ENCODE assay signal across 1 cellular context in genomic region chr21:15352009-15352408, GRCh38.
TF ChIP-seq lines count a peak whose summit lies in the region.

No MANE protein-coding gene starts in this region.

TF ChIP-seq in H1, 55 proteins besides CTCF, POLR2A, EP300 and RAD21:
- no peak for TF ChIP-seq RFX5 (IDR thresholded peaks at IDR 0.05; ENCODE audit: borderline replicate concordance, low read depth, low read length)
- no peak for TF ChIP-seq SUZ12 (IDR thresholded peaks at IDR 0.05; ENCODE audit: low read length)
- TF ChIP-seq SIX5 (IDR thresholded peaks at IDR 0.05; ENCODE audit: low read depth, low read length), result no peak
- TF ChIP-seq GTF2F1 (IDR thresholded peaks at IDR 0.05; ENCODE audit: borderline replicate concordance, low read depth, low read length), result no peak
- TF ChIP-seq EZH2 (IDR thresholded peaks at IDR 0.05; ENCODE audit: low read depth, low read length, severe bottlenecking), result no peak
- TF ChIP-seq POU5F1 (IDR thresholded peaks at IDR 0.05; ENCODE audit: low read depth, low read length), result no peak
- TF ChIP-seq, protein P1, sequence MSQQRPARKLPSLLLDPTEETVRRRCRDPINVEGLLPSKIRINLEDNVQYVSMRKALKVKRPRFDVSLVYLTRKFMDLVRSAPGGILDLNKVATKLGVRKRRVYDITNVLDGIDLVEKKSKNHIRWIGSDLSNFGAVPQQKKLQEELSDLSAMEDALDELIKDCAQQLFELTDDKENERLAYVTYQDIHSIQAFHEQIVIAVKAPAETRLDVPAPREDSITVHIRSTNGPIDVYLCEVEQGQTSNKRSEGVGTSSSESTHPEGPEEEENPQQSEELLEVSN (IDR thresholded peaks at IDR 0.05), result no peak
- no peak for TF ChIP-seq CBX5 (IDR thresholded peaks at IDR 0.05; ENCODE audit: low read depth, low read length)
- TF ChIP-seq NANOG (IDR thresholded peaks at IDR 0.05; ENCODE audit: insufficient read depth, low read depth, low read length, poor library complexity, severe bottlenecking), result no peak
- TF ChIP-seq, protein P2, sequence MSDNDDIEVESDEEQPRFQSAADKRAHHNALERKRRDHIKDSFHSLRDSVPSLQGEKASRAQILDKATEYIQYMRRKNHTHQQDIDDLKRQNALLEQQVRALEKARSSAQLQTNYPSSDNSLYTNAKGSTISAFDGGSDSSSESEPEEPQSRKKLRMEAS (IDR thresholded peaks at IDR 0.05), result no peak
- no peak for TF ChIP-seq ASH2L (IDR thresholded peaks at IDR 0.05; ENCODE audit: low read length)
- no peak for TF ChIP-seq MAFK (IDR thresholded peaks at IDR 0.05; ENCODE audit: low read depth, low read length)
- no peak for TF ChIP-seq CREB1 (IDR thresholded peaks at IDR 0.05)
- no peak for TF ChIP-seq HDAC6 (IDR thresholded peaks at IDR 0.05; ENCODE audit: low read depth, low read length)
- no peak for TF ChIP-seq TCF12 (IDR thresholded peaks at IDR 0.05; ENCODE audit: low read depth, low read length)
- no peak for TF ChIP-seq FOSL1 (IDR thresholded peaks at IDR 0.05; ENCODE audit: insufficient read depth, low read depth, low read length)
- TF ChIP-seq JUND (IDR thresholded peaks at IDR 0.05; ENCODE audit: low read length), result no peak
- TF ChIP-seq ZNF274 (IDR thresholded peaks at IDR 0.05; ENCODE audit: borderline replicate concordance, extremely low read depth, low read length), result no peak
